Comparison of ENCODE assay signal across 21 cellular contexts in the genomic region with DNA sequence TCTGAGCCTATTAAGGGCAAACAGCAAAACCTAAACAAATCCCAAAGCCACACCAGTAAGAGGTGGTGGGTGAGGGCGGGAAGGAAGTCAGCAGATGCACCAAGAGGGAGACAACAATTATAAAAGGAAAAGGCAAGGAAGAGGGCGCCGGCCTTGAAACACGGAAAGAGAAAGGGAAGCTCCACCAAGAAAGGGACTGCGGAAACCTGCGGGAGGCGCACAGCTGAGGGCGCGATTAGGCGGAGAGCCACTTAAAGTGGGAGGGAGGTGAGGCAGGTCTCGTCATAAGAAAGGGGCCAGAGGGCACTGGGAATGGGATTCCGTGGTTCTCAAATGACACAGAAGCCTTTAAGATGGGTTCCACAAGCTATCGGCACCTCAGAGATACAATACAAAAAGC.
"Had no signal": no experiment of that assay in that cellular context is flagged by ENCODE, and none has a peak within 500 bp of the region (broad histone marks: within the 10 kb centered on the region; RNA-seq: fewer than 3 reads in every experiment).

No MANE protein-coding gene starts in this region.

- H3K27ac Mint-ChIP-seq: memory B cell; natural killer cell treated with Interleukin-12 subunit alpha and Interleukin-12 subunit beta and Interleukin-15 and Interleukin-18, amount 100 ng/mL, for 72 hours; neural progenitor cell had no signal

- H3K4me1 Mint-ChIP-seq: neural progenitor cell had no signal

- H3K4me3 Mint-ChIP-seq: memory B cell; natural killer cell treated with Interleukin-12 subunit alpha and Interleukin-12 subunit beta and Interleukin-15 and Interleukin-18, amount 100 ng/mL, for 72 hours; neural progenitor cell; stimulated activated naive CD8-positive, alpha-beta T cell treated with anti-CD3 and anti-CD28 coated beads, Interleukin-15, amount 100 ng/mL, for 72 hours had no signal

- H3K27me3 Mint-ChIP-seq: memory B cell; natural killer cell treated with Interleukin-12 subunit alpha and Interleukin-12 subunit beta and Interleukin-15 and Interleukin-18, amount 100 ng/mL, for 72 hours; stimulated activated naive CD8-positive, alpha-beta T cell treated with anti-CD3 and anti-CD28 coated beads, Interleukin-15, amount 100 ng/mL, for 72 hours had no signal

- DNase-seq: cortex of kidney; dorsolateral prefrontal cortex; effector CD4-positive, alpha-beta T cell; foreskin keratinocyte; heart right ventricle; hippocampal formation; kidney glomerular epithelial cell; nucleus accumbens; ovary; psoas muscle; right cardiac atrium; sigmoid colon; stimulated activated CD4-positive, alpha-beta T cell treated with anti-CD3 and anti-CD28 coated beads, Interleukin-15, amount 100 ng/mL, for 24 hours; stimulated activated CD4-positive, alpha-beta T cell treated with anti-CD3 and anti-CD28 coated beads, Interleukin-2, amount 100 ng/mL, for 48 hours; stimulated activated naive CD4-positive, alpha-beta T cell; stimulated activated naive CD8-positive, alpha-beta T cell treated with anti-CD3 and anti-CD28 coated beads, Interleukin-15, amount 100 ng/mL, for 72 hours; transverse colon had no signal

- ATAC-seq: foreskin keratinocyte; gastroesophageal sphincter; heart right ventricle; natural killer cell treated with Interleukin-12 subunit alpha and Interleukin-12 subunit beta and Interleukin-15 and Interleukin-18, amount 100 ng/mL, for 72 hours; psoas muscle; right cardiac atrium; stimulated activated naive CD8-positive, alpha-beta T cell treated with anti-CD3 and anti-CD28 coated beads, Interleukin-15, amount 100 ng/mL, for 72 hours had no signal

- H3K9me3 Mint-ChIP-seq: natural killer cell treated with Interleukin-12 subunit alpha and Interleukin-12 subunit beta and Interleukin-15 and Interleukin-18, amount 100 ng/mL, for 72 hours had no signal
